ENCODE assay signal across 1 cellular context in genomic region chr15:66505430-66505811, GRCh38.
TF ChIP-seq lines count a peak whose summit lies in the region.

No MANE protein-coding gene starts in this region.

TF ChIP-seq in H1, 55 proteins besides CTCF, POLR2A, EP300 and RAD21:
- TF ChIP-seq POU5F1 (IDR thresholded peaks at IDR 0.05; ENCODE audit: low read depth, low read length) (no peak), CEBPB (IDR thresholded peaks at IDR 0.05; ENCODE audit: low read depth, low read length) (no peak), POLR2AphosphoS5 (IDR thresholded peaks at IDR 0.05; ENCODE audit: low read depth, low read length) (0 out of 2 replicates have a peak, but pooled peaks have one; percentile 6), PHF8 (conservative IDR thresholded peaks at IDR 0.05; ENCODE audit: low read depth, low read length) (peak; percentile 71; the same call in 1 of the 2 replicates), NANOG (IDR thresholded peaks at IDR 0.05; ENCODE audit: insufficient read depth, low read depth, low read length, poor library complexity, severe bottlenecking) (no peak), RNF2 (IDR thresholded peaks at IDR 0.05; ENCODE audit: borderline replicate concordance, low read depth, low read length, missing control alignments, poor library complexity, severe bottlenecking) (no peak), EZH2 (IDR thresholded peaks at IDR 0.05; ENCODE audit: low read depth, low read length, severe bottlenecking) (no peak), SIN3A (conservative IDR thresholded peaks at IDR 0.05 in 1 of 2, IDR thresholded peaks at IDR 0.05 in 1 of 2; ENCODE audit: low read depth in 1 of 2, low read length in 2 of 2) (0 out of 4 replicates have a peak, but pooled peaks of 1 of the 2 experiments have one; percentile 2), SAP30 (IDR thresholded peaks at IDR 0.05; ENCODE audit: insufficient read depth, insufficient replicate concordance, low read length) (peak; percentile 22)
